ENCODE assay signal across 26 cellular contexts in genomic region chr21:42633858-42634257, GRCh38.
"Had no signal": no experiment of that assay in that cellular context is flagged by ENCODE, and none has a peak within 500 bp of the region (broad histone marks: within the 10 kb centered on the region; RNA-seq: fewer than 3 reads in every experiment).

No MANE protein-coding gene starts in this region.

- DNase-seq: activated CD4-positive, alpha-beta T cell treated with anti-CD3 and anti-CD28 coated beads for 4 hours; activated CD4-positive, alpha-beta T cell treated with anti-CD3 and anti-CD28 coated beads, Interleukin-2, amount 50 U/mL, for 4 hours; activated CD8-positive, alpha-beta memory T cell treated with anti-CD3 and anti-CD28 coated beads for 24 hours; activated effector memory CD4-positive, alpha-beta T cell treated with Interleukin-2 at 50 U/mL for 16 hours; activated naive CD4-positive, alpha-beta T cell treated with anti-CD3 and anti-CD28 coated beads, Interleukin-2, amount 50 U/mL, for 16 hours; foreskin keratinocyte; left ventricle myocardium superior; mammary epithelial cell; midbrain; naive thymus-derived CD4-positive, alpha-beta T cell; occipital lobe; stimulated activated CD4-positive, alpha-beta T cell treated with anti-CD3 and anti-CD28 coated beads, Interleukin-12 subunit alpha, Interleukin-12 subunit beta, amount 100 ng/mL, for 4 hours; stimulated activated CD4-positive, alpha-beta T cell treated with anti-CD3 and anti-CD28 coated beads, Interleukin-4, amount 100 ng/mL, for 1 hour; stimulated activated naive CD8-positive, alpha-beta T cell treated with anti-CD3 and anti-CD28 coated beads, Interleukin-15, Interleukin-2, amounts not matched to agents 100 U/mL and 50 U/mL, for 24 hours; T-cell had no signal

- H3K4me1 Mint-ChIP-seq: central memory CD8-positive, alpha-beta T cell had no signal

- H3K27me3 Mint-ChIP-seq: central memory CD8-positive, alpha-beta T cell; naive thymus-derived CD4-positive, alpha-beta T cell; T-cell had no signal

- H3K4me1 ChIP-seq: breast epithelium, foreskin keratinocyte, parathyroid adenoma, right atrium auricular region had no signal

- H3K4me3 ChIP-seq: breast epithelium, esophagus muscularis mucosa, right atrium auricular region, thoracic aorta, vagina had no signal

- H3K9ac ChIP-seq: parathyroid adenoma had no signal

- H3K27ac ChIP-seq: breast epithelium, esophagus muscularis mucosa, foreskin keratinocyte, parathyroid adenoma, right atrium auricular region, thoracic aorta, vagina had no signal

- H3K4me3 Mint-ChIP-seq: central memory CD8-positive, alpha-beta T cell; dendritic cell treated with granulocyte-macrophage colony-stimulating factor and Interleukin-4, amounts not matched to agents 40 ng/mL and 50 ng/mL, for 4 days; naive thymus-derived CD4-positive, alpha-beta T cell; neural crest cell; T-cell; T-helper 2 cell treated with Interferon-gamma antibody and Interleukin-4, amounts not matched to agents 5 μg/mL and 100 μg/mL, for 36 hours; type B pancreatic cell had no signal

- H3K27me3 ChIP-seq: breast epithelium, foreskin keratinocyte, right atrium auricular region, vagina had no signal

- H2AFZ ChIP-seq: parathyroid adenoma had no signal

- H3K9me3 Mint-ChIP-seq: central memory CD8-positive, alpha-beta T cell; dendritic cell treated with granulocyte-macrophage colony-stimulating factor and Interleukin-4, amounts not matched to agents 40 ng/mL and 50 ng/mL, for 4 days; naive thymus-derived CD4-positive, alpha-beta T cell; neural crest cell; T-cell; T-helper 2 cell treated with Interferon-gamma antibody and Interleukin-4, amounts not matched to agents 5 μg/mL and 100 μg/mL, for 36 hours; type B pancreatic cell had no signal

- ATAC-seq: foreskin keratinocyte; left ventricle myocardium superior; naive thymus-derived CD4-positive, alpha-beta T cell; stimulated activated naive CD8-positive, alpha-beta T cell treated with anti-CD3 and anti-CD28 coated beads, Interleukin-15, Interleukin-2, amounts not matched to agents 100 U/mL and 50 U/mL, for 24 hours; T-cell had no signal

- H3K27ac Mint-ChIP-seq: dendritic cell treated with granulocyte-macrophage colony-stimulating factor and Interleukin-4, amounts not matched to agents 40 ng/mL and 50 ng/mL, for 4 days; naive thymus-derived CD4-positive, alpha-beta T cell; T-cell; T-helper 2 cell treated with Interferon-gamma antibody and Interleukin-4, amounts not matched to agents 5 μg/mL and 100 μg/mL, for 36 hours; type B pancreatic cell had no signal

- H3K36me3 Mint-ChIP-seq: naive thymus-derived CD4-positive, alpha-beta T cell; T-cell; type B pancreatic cell had no signal

- H3K9me3 ChIP-seq: breast epithelium, esophagus muscularis mucosa, right atrium auricular region, thoracic aorta, vagina had no signal

- H3K36me3 ChIP-seq: breast epithelium, esophagus muscularis mucosa, right atrium auricular region, thoracic aorta, vagina had no signal
